ENCODE assay signal across 35 cellular contexts in genomic region chr2:43854671-43855070, GRCh38. TPM values are rescaled to one million over a fixed set of nuclear protein-coding genes. Genes with fewer than 3 reads are reported as not detected.
"Had no signal": no experiment of that assay in that cellular context is flagged by ENCODE, and none has a peak within 500 bp of the region (broad histone marks: within the 10 kb centered on the region; RNA-seq: fewer than 3 reads in every experiment).

No MANE protein-coding gene starts in this region.

- ATAC-seq: activated CD8-positive, alpha-beta T cell treated with anti-CD3 and anti-CD28 coated beads for 36 hours; effector memory CD8-positive, alpha-beta T cell; left lung; mucosa of descending colon; sciatic nerve; stimulated activated effector memory CD8-positive, alpha-beta T cell treated with anti-CD3 and anti-CD28 coated beads, Interleukin-12 subunit alpha, Interleukin-12 subunit beta, amount 100 ng/mL, for 72 hours; WTC11 had no signal

- H3K9me3 ChIP-seq: left lung, mucosa of descending colon, neutrophil, ovary, thoracic aorta had no signal

- H3K27ac ChIP-seq: brain microvascular endothelial cell, coronary artery, dorsolateral prefrontal cortex, left lung, neutrophil, ovary, skin epidermis, thoracic aorta had no signal

- H3K36me3 ChIP-seq: brain microvascular endothelial cell, left lung, neutrophil, ovary, thoracic aorta had no signal

- H3K27me3 ChIP-seq: ovary had no signal

- DNase-seq: activated CD4-positive, alpha-beta T cell treated with anti-CD3 and anti-CD28 coated beads for 1 hour; activated CD4-positive, alpha-beta T cell treated with anti-CD3 and anti-CD28 coated beads, Interleukin-2, amount 50 U/mL, for 1 hour; activated CD8-positive, alpha-beta T cell treated with anti-CD3 and anti-CD28 coated beads for 36 hours; activated gamma-delta T cell treated with Interleukin-2 at 50 U/mL for 16 hours; activated naive CD4-positive, alpha-beta T cell treated with anti-CD3 and anti-CD28 coated beads, Interleukin-2, amount 50 U/mL, for 16 hours; activated T-cell treated with anti-CD3 and anti-CD28 coated beads, Interleukin-2, amount 50 U/mL, for 1 hour; amniotic stem cell; brain microvascular endothelial cell; effector memory CD8-positive, alpha-beta T cell; foreskin fibroblast; kidney glomerular epithelial cell; left lung; mucosa of descending colon; ovary; stimulated activated CD4-positive, alpha-beta T cell treated with anti-CD3 and anti-CD28 coated beads, Interleukin-4, amount 100 ng/mL, for 24 hours; T-helper 2 cell; trophoblast cell had no signal

- H3K4me1 ChIP-seq: left lung had no signal

- H3K4me3 ChIP-seq: coronary artery, dorsolateral prefrontal cortex, left lung, lung, mucosa of descending colon, ovary, skin epidermis, thoracic aorta had no signal

RNA-seq across cellular contexts. Expression of gene ABCG8, which starts 15.9 kb away (rescaled TPM):
- total RNA-seq: activated CD8-positive, alpha-beta T cell treated with anti-CD3 and anti-CD28 coated beads for 36 hours; astrocyte; cardiac septum; left lung; mesenteric fat pad; progenitor cell of endocrine pancreas; renal cortical epithelial cell; sciatic nerve; thoracic aorta; WTC11 had no signal
- polyA plus RNA-seq: esophagus, lung had no signal

RNA-seq across cellular contexts. Expression of gene ABCG5, which starts 16.0 kb away (rescaled TPM):
- total RNA-seq: activated CD8-positive, alpha-beta T cell treated with anti-CD3 and anti-CD28 coated beads for 36 hours; activated T-helper 1 cell treated with anti-CD3 and anti-CD28 coated beads, Interleukin-12 subunit alpha, Interleukin-12 subunit beta, Interleukin-2, Interleukin-4 antibody, amounts not matched to agents 30 ng/mL and 10 ng/mL and 1 ng/mL, durations not matched to agents 14 hours and 24 hours and 36 hours; astrocyte; cardiac septum; cerebellum; left lung; mesenteric fat pad; progenitor cell of endocrine pancreas; renal cortical epithelial cell; sciatic nerve; subcutaneous adipose tissue; thoracic aorta; WTC11 had no signal
- polyA plus RNA-seq: lung, ovary had no signal
